In genomic region chr20:547394-547793, GRCh38 we compare ENCODE assay signal across 30 cellular contexts.
"Had no signal": no experiment of that assay in that cellular context is flagged by ENCODE, and none has a peak within 500 bp of the region (broad histone marks: within the 10 kb centered on the region; RNA-seq: fewer than 3 reads in every experiment).

No MANE protein-coding gene starts in this region.

- H3K4me1 ChIP-seq: colonic mucosa, foreskin keratinocyte had no signal

- DNase-seq: colonic mucosa; cortex of kidney; dermis blood vessel endothelial cell; dorsolateral prefrontal cortex; effector CD4-positive, alpha-beta T cell; effector CD8-positive, alpha-beta T cell; effector memory CD4-positive, alpha-beta T cell; effector memory CD8-positive, alpha-beta T cell; endodermal cell; erythroblast; esophagus squamous epithelium; foreskin fibroblast; foreskin keratinocyte; foreskin melanocyte; gastrocnemius medialis; glutamatergic neuron; head of caudate nucleus; heart left ventricle; heart right ventricle had no signal

- FAIRE-seq: colon, endometrium, endothelial cell of umbilical vein, frontal cortex had no signal

- H3K27ac ChIP-seq: colonic mucosa, coronary artery, dorsolateral prefrontal cortex, epithelial cell of prostate, esophagus muscularis mucosa, esophagus squamous epithelium, foreskin keratinocyte, gastrocnemius medialis, gastroesophageal sphincter, heart left ventricle, heart right ventricle, hepatocyte had no signal

- H3K27ac Mint-ChIP-seq: dendritic cell treated with granulocyte-macrophage colony-stimulating factor and Interleukin-4, amounts not matched to agents 40 ng/mL and 50 ng/mL, for 4 days; effector memory CD8-positive, alpha-beta T cell; endodermal cell had no signal

- H3K4me3 Mint-ChIP-seq: dendritic cell treated with granulocyte-macrophage colony-stimulating factor and Interleukin-4, amounts not matched to agents 40 ng/mL and 50 ng/mL, for 4 days; effector memory CD8-positive, alpha-beta T cell; endodermal cell had no signal

- ATAC-seq: effector memory CD8-positive, alpha-beta T cell; esophagus mucosa; foreskin keratinocyte; gastrocnemius medialis; gastroesophageal sphincter; heart left ventricle; heart right ventricle had no signal

- H3K9me3 ChIP-seq: colonic mucosa, esophagus muscularis mucosa, esophagus squamous epithelium, gastrocnemius medialis, gastroesophageal sphincter, heart left ventricle, heart right ventricle had no signal

- H2AFZ ChIP-seq: hepatocyte had no signal

- H3K4me2 ChIP-seq: hepatocyte had no signal

- H3K36me3 ChIP-seq: colonic mucosa, esophagus muscularis mucosa, esophagus squamous epithelium, gastrocnemius medialis, gastroesophageal sphincter, heart left ventricle, heart right ventricle had no signal

- H3K27me3 ChIP-seq: colonic mucosa, gastrocnemius medialis had no signal

- H3K4me3 ChIP-seq: colonic mucosa, coronary artery, dorsolateral prefrontal cortex, esophagus muscularis mucosa, esophagus squamous epithelium, gastrocnemius medialis, gastroesophageal sphincter, heart left ventricle, heart right ventricle, hepatocyte had no signal

- H3K9me3 Mint-ChIP-seq: effector memory CD8-positive, alpha-beta T cell; endodermal cell had no signal
